11 cellular contexts compared by ENCODE assay signal in the genomic region with DNA sequence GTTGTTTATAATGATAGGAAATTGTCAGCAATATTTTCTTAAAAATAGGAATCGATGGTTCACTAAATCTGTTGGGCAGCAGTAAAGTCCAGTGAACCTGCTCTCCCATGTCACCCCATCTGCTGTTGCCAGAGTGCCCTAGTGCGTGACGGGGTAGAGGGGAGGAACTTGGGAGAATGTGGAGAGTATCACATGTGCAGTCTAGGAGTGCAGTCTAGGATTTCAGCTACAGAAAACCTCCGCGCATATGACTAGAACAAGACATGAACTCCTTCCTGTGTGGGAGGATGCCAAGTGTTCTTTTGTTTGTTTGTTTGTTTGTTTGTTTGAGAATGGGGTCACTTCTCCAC.
DNase-seq lines count a peak whose midpoint lies in the region; ATAC-seq and TF ChIP-seq lines count a peak whose summit lies in the region.
"Had no signal": no experiment of that assay in that cellular context is flagged by ENCODE, and none has a peak within 500 bp of the region (broad histone marks: within the 10 kb centered on the region; RNA-seq: fewer than 3 reads in every experiment).

No MANE protein-coding gene starts in this region.

- H3K9me3 Mint-ChIP-seq in T-helper 1 cell treated with Interleukin-12 subunit alpha and Interleukin-12 subunit beta and Interleukin-4 antibody, amounts not matched to agents 30 μg/mL and 1 μg/mL, for 36 hours, result no peaks in the 10 kb centered on the region
- H3K9me3 Mint-ChIP-seq in activated naive CD8-positive, alpha-beta T cell (ENCODE audit: low read depth), result no peaks in the 10 kb centered on the region
- H3K9me3 Mint-ChIP-seq in stimulated activated naive B cell treated with anti-CD40 and anti-IgM and Interleukin-4, amounts not matched to agents 10 μg/mL and 1 μg/mL and 100 μg/mL, for 72 hours, result peaks cover 0 to 3% of the 10 kb centered on the region in 2 donors

- H3K27ac Mint-ChIP-seq in T-helper 1 cell treated with Interleukin-12 subunit alpha and Interleukin-12 subunit beta and Interleukin-4 antibody, amounts not matched to agents 30 μg/mL and 1 μg/mL, for 36 hours, result peak overlapping the region; percentile 98
- peak overlapping the region; percentile 94 for H3K27ac Mint-ChIP-seq in activated naive CD8-positive, alpha-beta T cell
- peak overlapping the region; percentile 97 for H3K27ac Mint-ChIP-seq in stimulated activated naive B cell treated with anti-CD40 and anti-IgM and Interleukin-4, amounts not matched to agents 10 μg/mL and 1 μg/mL and 100 μg/mL, for 72 hours

- no peaks in the 10 kb centered on the region for H3K27me3 Mint-ChIP-seq in T-helper 1 cell treated with Interleukin-12 subunit alpha and Interleukin-12 subunit beta and Interleukin-4 antibody, amounts not matched to agents 30 μg/mL and 1 μg/mL, for 36 hours (ENCODE audit: low read depth)
- H3K27me3 Mint-ChIP-seq in activated naive CD8-positive, alpha-beta T cell, result no peaks in the 10 kb centered on the region
- H3K27me3 Mint-ChIP-seq in stimulated activated naive B cell treated with anti-CD40 and anti-IgM and Interleukin-4, amounts not matched to agents 10 μg/mL and 1 μg/mL and 100 μg/mL, for 72 hours, result no peaks in the 10 kb centered on the region

- H3K4me3 Mint-ChIP-seq in T-helper 1 cell treated with Interleukin-12 subunit alpha and Interleukin-12 subunit beta and Interleukin-4 antibody, amounts not matched to agents 30 μg/mL and 1 μg/mL, for 36 hours, result peak overlapping the region; percentile 80
- H3K4me3 Mint-ChIP-seq in activated naive CD8-positive, alpha-beta T cell, result peak overlapping the region; percentile 78
- H3K4me3 Mint-ChIP-seq in stimulated activated naive B cell treated with anti-CD40 and anti-IgM and Interleukin-4, amounts not matched to agents 10 μg/mL and 1 μg/mL and 100 μg/mL, for 72 hours, result peak overlapping the region; percentile 21 to 25

- no peak for ATAC-seq in stimulated activated naive B cell treated with anti-CD40 and anti-IgM and Interleukin-4, amounts not matched to agents 10 μg/mL and 1 μg/mL and 100 μg/mL, for 72 hours (replicated peaks)
- ATAC-seq in HG03139 (IDR thresholded peaks at IDR 0.05; ENCODE audit: unreplicated experiment), result no peak
- ATAC-seq: A549 had no signal

- DNase-seq in T-helper 1 cell (no peak), kidney glomerular epithelial cell (lab: John Stamatoyannopoulos, UW) (peak; percentile 60), GM13977 (ENCODE audit: low spot score) (no peak)
- DNase-seq in stimulated activated naive B cell treated with anti-CD40 and anti-IgM and Interleukin-4, amounts not matched to agents 10 μg/mL and 1 μg/mL and 100 μg/mL, for 72 hours, result no peak
- DNase-seq in activated effector memory CD4-positive, alpha-beta T cell treated with anti-CD3 and anti-CD28 coated beads, Interleukin-2, amount 50 U/mL, for 16 hours, result no peak
- DNase-seq: activated CD4-positive, CD25-positive, alpha-beta regulatory T cell treated with anti-CD3 and anti-CD28 coated beads, Interleukin-2, amount 50 U/mL, for 72 hours; NCI-H526 treated with DMSO at 0.1 percent for 48 hours had no signal

- no peak for TF ChIP-seq CTCF in GM13977 (IDR thresholded peaks at IDR 0.05; ENCODE audit: extremely low read depth, insufficient read depth, missing control alignments)

- in situ Hi-C loops in GM13977 (cut with MboI; ENCODE audit: low pct_unique_long_range_greater_than_20kb, low sequenced_read_pairs, unreplicated experiment), result no loop called here

- peaks cover 72% of the 10 kb centered on the region for H3K4me1 Mint-ChIP-seq in T-helper 1 cell treated with Interleukin-12 subunit alpha and Interleukin-12 subunit beta and Interleukin-4 antibody, amounts not matched to agents 30 μg/mL and 1 μg/mL, for 36 hours (ENCODE audit: low read depth)
- H3K4me1 Mint-ChIP-seq in activated naive CD8-positive, alpha-beta T cell (ENCODE audit: low read depth), result peaks cover 85% of the 10 kb centered on the region
- H3K4me1 Mint-ChIP-seq in stimulated activated naive B cell treated with anti-CD40 and anti-IgM and Interleukin-4, amounts not matched to agents 10 μg/mL and 1 μg/mL and 100 μg/mL, for 72 hours, result peaks cover 62 to 91% of the 10 kb centered on the region in 2 donors

- peaks cover 50% of the 10 kb centered on the region for H3K36me3 Mint-ChIP-seq in T-helper 1 cell treated with Interleukin-12 subunit alpha and Interleukin-12 subunit beta and Interleukin-4 antibody, amounts not matched to agents 30 μg/mL and 1 μg/mL, for 36 hours (ENCODE audit: low read depth)
- H3K36me3 Mint-ChIP-seq in activated naive CD8-positive, alpha-beta T cell, result peaks cover 34% of the 10 kb centered on the region
- H3K36me3 Mint-ChIP-seq in stimulated activated naive B cell treated with anti-CD40 and anti-IgM and Interleukin-4, amounts not matched to agents 10 μg/mL and 1 μg/mL and 100 μg/mL, for 72 hours, result peaks cover 59 to 72% of the 10 kb centered on the region in 2 donors

Comparison
In these comparisons a context has a peak if more than half of its experiments do, and no peak if none do; other contexts are left out.
1. H3K4me3 Mint-ChIP-seq: peak in every context shown above with its lines; median percentile 80 in T-helper 1 cell treated with Interleukin-12 subunit alpha and Interleukin-12 subunit beta and Interleukin-4 antibody, amounts not matched to agents 30 μg/mL and 1 μg/mL, for 36 hours; 78 in activated naive CD8-positive, alpha-beta T cell; 23 in stimulated activated naive B cell treated with anti-CD40 and anti-IgM and Interleukin-4, amounts not matched to agents 10 μg/mL and 1 μg/mL and 100 μg/mL, for 72 hours.